ENCODE assay signal across 30 cellular contexts in the genomic region with DNA sequence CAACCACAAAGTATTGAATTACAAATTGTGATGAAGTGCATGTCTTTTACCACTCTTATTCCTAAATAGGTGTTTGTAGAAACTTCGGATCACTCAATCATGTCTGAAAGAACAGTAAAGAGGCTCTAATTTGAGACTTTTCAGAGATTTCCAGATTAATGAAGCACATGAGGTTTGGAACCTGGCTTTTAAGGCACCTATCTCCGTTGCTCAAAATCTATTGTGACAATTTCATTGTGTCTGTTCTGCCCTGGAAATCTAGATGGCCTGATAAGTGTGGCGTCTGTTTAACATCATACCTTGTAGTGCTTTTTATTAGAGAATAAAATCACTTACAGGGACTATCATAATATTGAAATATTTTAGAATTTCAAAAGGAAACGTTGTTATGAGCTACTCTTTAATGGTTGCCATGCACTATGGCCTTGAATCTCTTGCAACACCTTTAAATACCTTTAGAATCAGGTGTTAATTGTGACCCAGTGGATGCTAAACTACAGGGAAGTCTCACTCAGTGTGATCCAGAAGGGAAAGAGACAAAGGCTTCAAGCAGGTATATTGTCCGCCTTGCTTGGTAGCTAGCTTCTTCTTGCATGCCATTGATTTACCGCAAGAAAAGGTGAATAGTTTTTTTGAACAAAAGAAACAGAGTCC.
"Had no signal": no experiment of that assay in that cellular context is flagged by ENCODE, and none has a peak within 500 bp of the region (broad histone marks: within the 10 kb centered on the region; RNA-seq: fewer than 3 reads in every experiment).

No MANE protein-coding gene starts in this region.

- DNase-seq: activated CD4-positive, alpha-beta T cell treated with anti-CD3 and anti-CD28 coated beads for 1 hour; activated CD4-positive, alpha-beta T cell treated with anti-CD3 and anti-CD28 coated beads for 48 hours; activated CD4-positive, alpha-beta T cell treated with anti-CD3 and anti-CD28 coated beads, Interleukin-2, amount 50 U/mL, for 4 hours; activated CD4-positive, CD25-positive, alpha-beta regulatory T cell; activated CD8-positive, alpha-beta memory T cell treated with anti-CD3 and anti-CD28 coated beads, Interleukin-2, amount 50 U/mL, for 4 hours; activated gamma-delta T cell treated with Interleukin-2 at 50 U/mL for 16 hours; activated naive CD4-positive, alpha-beta T cell treated with anti-CD3 and anti-CD28 coated beads for 36 hours; activated T-cell treated with anti-CD3 and anti-CD28 coated beads for 4 hours; activated T-cell treated with anti-CD3 and anti-CD28 coated beads, Interleukin-2, amount 50 U/mL, for 4 hours; adrenal gland; body of pancreas; MM.1S; MV-4-11; NCI-H1092; NCI-H1436 treated with DMSO at 0.1 percent for 48 hours; NCI-H1694 treated with DMSO at 0.1 percent for 48 hours; NCI-H2029; NCI-H345; NCI-H524 treated with DMSO at 0.1 percent for 48 hours; NK-92 treated with Interleukin-12 subunit alpha and Interleukin-12 subunit beta, amount 100 ng/mL, for 24 hours; PC-3; Peyer's patch; RPMI8226; SHP77 treated with DMSO at 0.1 percent for 48 hours; T1000; WERI-Rb-1 had no signal

- H3K27me3 ChIP-seq: adrenal gland, body of pancreas, breast epithelium, Peyer's patch, SJSA1 had no signal

- ATAC-seq: activated naive CD4-positive, alpha-beta T cell treated with anti-CD3 and anti-CD28 coated beads, Interleukin-2, amount 50 U/mL, for 72 hours; activated T-cell treated with anti-CD3 and anti-CD28 coated beads, Interleukin-2, amount 50 U/mL, for 4 hours; body of pancreas; PC-3 had no signal

- H3K27ac ChIP-seq: adrenal gland, body of pancreas, Peyer's patch, SJSA1, WERI-Rb-1 had no signal

- H3K36me3 Mint-ChIP-seq: activated naive CD4-positive, alpha-beta T cell treated with anti-CD3 and anti-CD28 coated beads, Interleukin-2, amount 50 U/mL, for 72 hours had no signal

- H3K4me3 Mint-ChIP-seq: activated naive CD4-positive, alpha-beta T cell treated with anti-CD3 and anti-CD28 coated beads for 36 hours; activated T-cell treated with anti-CD3 and anti-CD28 coated beads, Interleukin-2, amount 50 U/mL, for 4 hours; activated T-helper 1 cell treated with anti-CD3 and anti-CD28 coated beads, Interleukin-12 subunit alpha, Interleukin-12 subunit beta, Interleukin-2, Interleukin-4 antibody, amounts not matched to agents 30 ng/mL and 10 ng/mL and 1 ng/mL, durations not matched to agents 14 hours and 24 hours and 36 hours had no signal

- H3K36me3 ChIP-seq: adrenal gland, breast epithelium, Peyer's patch, SJSA1, WERI-Rb-1 had no signal

- H3K4me3 ChIP-seq: adrenal gland, body of pancreas, breast epithelium, Peyer's patch, SJSA1 had no signal

- H3K4me1 ChIP-seq: adrenal gland, body of pancreas, breast epithelium, Peyer's patch, SJSA1 had no signal

- H3K9me3 ChIP-seq: adrenal gland, body of pancreas, breast epithelium, Peyer's patch, SJSA1 had no signal

- H3K27ac Mint-ChIP-seq: activated naive CD4-positive, alpha-beta T cell treated with anti-CD3 and anti-CD28 coated beads for 36 hours; activated naive CD4-positive, alpha-beta T cell treated with anti-CD3 and anti-CD28 coated beads, Interleukin-2, amount 50 U/mL, for 72 hours; activated T-helper 1 cell treated with anti-CD3 and anti-CD28 coated beads, Interleukin-12 subunit alpha, Interleukin-12 subunit beta, Interleukin-2, Interleukin-4 antibody, amounts not matched to agents 30 ng/mL and 10 ng/mL and 1 ng/mL, durations not matched to agents 14 hours and 24 hours and 36 hours had no signal
